8 cellular contexts compared by ENCODE assay signal in the genomic region with DNA sequence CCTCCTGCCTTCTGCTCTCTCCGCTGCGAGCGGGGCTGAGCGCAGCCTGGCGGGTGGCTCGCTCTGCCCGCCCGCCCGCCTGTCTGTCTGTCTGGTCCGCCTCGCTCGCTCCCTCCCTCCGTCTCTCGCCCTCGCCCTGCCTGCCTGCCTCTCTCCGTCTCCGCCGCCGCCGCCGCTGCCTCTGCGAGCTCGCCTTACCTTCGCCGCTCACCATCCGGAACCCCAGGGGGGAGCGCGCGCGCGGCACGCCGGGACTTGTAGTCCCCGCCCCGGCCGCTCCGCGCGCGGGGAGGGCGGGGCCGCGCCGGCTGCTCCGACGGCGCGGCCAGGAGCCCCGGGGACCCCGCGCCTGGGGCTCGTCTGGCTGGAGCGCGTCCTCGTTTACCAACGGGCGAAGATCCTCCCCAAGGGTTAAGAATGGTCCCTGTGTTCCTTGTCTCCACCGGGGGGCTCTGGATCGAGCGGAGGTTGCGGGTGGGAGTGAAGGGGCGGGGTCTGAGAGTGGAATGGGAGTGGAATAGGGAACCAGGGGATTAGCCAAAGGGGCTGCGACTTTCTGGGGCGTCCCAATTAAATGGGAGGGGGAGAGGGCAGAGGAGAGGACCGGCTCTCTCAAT. TPM values are rescaled to one million over a fixed set of nuclear protein-coding genes. Genes with fewer than 3 reads are reported as not detected.
DNase-seq lines count a peak whose midpoint lies in the region; ATAC-seq lines count a peak whose summit lies in the region.

A gene with protein sequence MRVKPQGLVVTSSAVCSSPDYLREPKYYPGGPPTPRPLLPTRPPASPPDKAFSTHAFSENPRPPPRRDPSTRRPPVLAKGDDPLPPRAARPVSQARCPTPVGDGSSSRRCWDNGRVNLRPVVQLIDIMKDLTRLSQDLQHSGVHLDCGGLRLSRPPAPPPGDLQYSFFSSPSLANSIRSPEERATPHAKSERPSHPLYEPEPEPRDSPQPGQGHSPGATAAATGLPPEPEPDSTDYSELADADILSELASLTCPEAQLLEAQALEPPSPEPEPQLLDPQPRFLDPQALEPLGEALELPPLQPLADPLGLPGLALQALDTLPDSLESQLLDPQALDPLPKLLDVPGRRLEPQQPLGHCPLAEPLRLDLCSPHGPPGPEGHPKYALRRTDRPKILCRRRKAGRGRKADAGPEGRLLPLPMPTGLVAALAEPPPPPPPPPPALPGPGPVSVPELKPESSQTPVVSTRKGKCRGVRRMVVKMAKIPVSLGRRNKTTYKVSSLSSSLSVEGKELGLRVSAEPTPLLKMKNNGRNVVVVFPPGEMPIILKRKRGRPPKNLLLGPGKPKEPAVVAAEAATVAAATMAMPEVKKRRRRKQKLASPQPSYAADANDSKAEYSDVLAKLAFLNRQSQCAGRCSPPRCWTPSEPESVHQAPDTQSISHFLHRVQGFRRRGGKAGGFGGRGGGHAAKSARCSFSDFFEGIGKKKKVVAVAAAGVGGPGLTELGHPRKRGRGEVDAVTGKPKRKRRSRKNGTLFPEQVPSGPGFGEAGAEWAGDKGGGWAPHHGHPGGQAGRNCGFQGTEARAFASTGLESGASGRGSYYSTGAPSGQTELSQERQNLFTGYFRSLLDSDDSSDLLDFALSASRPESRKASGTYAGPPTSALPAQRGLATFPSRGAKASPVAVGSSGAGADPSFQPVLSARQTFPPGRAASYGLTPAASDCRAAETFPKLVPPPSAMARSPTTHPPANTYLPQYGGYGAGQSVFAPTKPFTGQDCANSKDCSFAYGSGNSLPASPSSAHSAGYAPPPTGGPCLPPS (N-terminal part only) (minus strand): TSS at position 183 of the 617 bp plus-strand sequence. CDS start 52,029 bp downstream, outside the sequence.

- H3K4me3 Mint-ChIP-seq in effector memory CD8-positive, alpha-beta T cell: peak within 1 kb of the TSS; percentile 88 to 92

- H3K79me1 ChIP-seq in mesenchymal stem cell (replicated peaks; ENCODE audit: low read length, poor library complexity, severe bottlenecking): no peaks in the 10 kb centered on the region

- in situ Hi-C loops in ACHN (cut with HindIII; ENCODE audit: low pct_ligation_motif_present, low pct_unique_long_range_greater_than_20kb, low sequenced_read_pairs): no loop called here

- peak; percentile 55 for ATAC-seq in GM19025 (IDR thresholded peaks at IDR 0.05; ENCODE audit: low read depth, unreplicated experiment)
- peak; percentile 89 for ATAC-seq in effector memory CD8-positive, alpha-beta T cell (replicated peaks)

- H3K4me1 ChIP-seq in NT2/D1 (ENCODE audit: insufficient read depth, insufficient read length): peaks cover 54% of the 10 kb centered on the region
- H3K4me1 ChIP-seq in mesenchymal stem cell (ENCODE audit: control insufficient read depth, insufficient read depth, low read depth, low read length): peaks cover 46% of the 10 kb centered on the region

- H2BK5ac ChIP-seq in mesenchymal stem cell (ENCODE audit: low read depth, low read length, poor library complexity, severe bottlenecking): peak within 1 kb of the TSS; percentile 92

- H3K4ac ChIP-seq in mesenchymal stem cell (ENCODE audit: low read depth in 1 of 2, low read length in 2 of 2): peak within 1 kb of the TSS; percentile 79 to 97

- peak within 1 kb of the TSS; percentile 0 for H2AFZ ChIP-seq in mesenchymal stem cell (ENCODE audit: low read depth, low read length)

- peaks cover 17% of the 10 kb centered on the region for H3K36me3 Mint-ChIP-seq in effector memory CD8-positive, alpha-beta T cell (ENCODE audit: insufficient read depth)

- peak within 1 kb of the TSS; percentile 95 for H2BK15ac ChIP-seq in mesenchymal stem cell (ENCODE audit: low read depth, poor library complexity, severe bottlenecking)

- peak within 1 kb of the TSS; percentile 91 to 99 for H3K18ac ChIP-seq in mesenchymal stem cell (ENCODE audit: low read depth in 1 of 2, low read length in 2 of 2)

- peak within 1 kb of the TSS; percentile 14 to 82 for H2BK12ac ChIP-seq in mesenchymal stem cell (ENCODE audit: low read length in 2 of 2)

- H4K8ac ChIP-seq in mesenchymal stem cell (ENCODE audit: low read length): peak within 1 kb of the TSS; percentile 81

- WGBS in mesenchymal stem cell: under 1% methylated on average over 56 of the region's 65 CpGs

- peaks cover 27 to 34% of the 10 kb centered on the region in 2 donors for H3K4me1 Mint-ChIP-seq in effector memory CD8-positive, alpha-beta T cell (ENCODE audit: low read depth in 2 of 2)

- H3K27me3 ChIP-seq in NT2/D1 (ENCODE audit: insufficient read depth, insufficient read length) (peaks cover 6% of the 10 kb centered on the region), mesenchymal stem cell (ENCODE audit: control insufficient read depth in 1 of 2, insufficient read depth in 1 of 2, low read length in 2 of 2) (peaks cover 0 to under 1% of the 10 kb centered on the region in 2 experiments)

- no peaks in the 10 kb centered on the region for H3K9me3 Mint-ChIP-seq in effector memory CD8-positive, alpha-beta T cell

- peak within 1 kb of the TSS; percentile 81 for H3K4me3 ChIP-seq in NT2/D1 (ENCODE audit: insufficient read length, low read depth)
- H3K4me3 ChIP-seq in mesenchymal stem cell (ENCODE audit: insufficient read depth in 1 of 2, low read depth in 1 of 2, low read length in 2 of 2): peak within 1 kb of the TSS; percentile 81 to 87

- H4K91ac ChIP-seq in mesenchymal stem cell (ENCODE audit: low read length): peak within 1 kb of the TSS; percentile 82

- H3K27me3 Mint-ChIP-seq in effector memory CD8-positive, alpha-beta T cell: no peaks in the 10 kb centered on the region

- peak within 1 kb of the TSS; percentile 88 for H2BK120ac ChIP-seq in mesenchymal stem cell (ENCODE audit: low read depth, low read length)

- H3K9ac ChIP-seq in NT2/D1 (ENCODE audit: insufficient read length, low read depth): peak within 1 kb of the TSS; percentile 89
- H3K9ac ChIP-seq in mesenchymal stem cell (ENCODE audit: low read length): peak within 1 kb of the TSS; percentile 87

- H3K23ac ChIP-seq in mesenchymal stem cell (ENCODE audit: low read length in 2 of 2): peak within 1 kb of the TSS; percentile 51 to 94

- peak within 1 kb of the TSS; percentile 88 to 97 for H3K27ac Mint-ChIP-seq in effector memory CD8-positive, alpha-beta T cell

- peak within 1 kb of the TSS; percentile 64 for H3K4me2 ChIP-seq in mesenchymal stem cell (ENCODE audit: low read length, poor library complexity, severe bottlenecking)

- peak within 1 kb of the TSS; percentile 84 for H3K27ac ChIP-seq in mesenchymal stem cell (ENCODE audit: low read length, poor library complexity, severe bottlenecking)

- H3K9me3 ChIP-seq in NT2/D1 (ENCODE audit: insufficient read depth, low read length) (no peaks in the 10 kb centered on the region), mesenchymal stem cell (ENCODE audit: control insufficient read depth, low read length) (no peaks in the 10 kb centered on the region)

- no peak within 1 kb of the TSS for H2AK5ac ChIP-seq in mesenchymal stem cell (ENCODE audit: low read length, severe bottlenecking)

- peak; percentile 87 for DNase-seq in ACHN
- DNase-seq in HT-29 (ENCODE audit: low spot score): peak; percentile 89
- DNase-seq in NT2/D1 (ENCODE audit: low read depth, low spot score): peak; percentile 95
- DNase-seq in activated CD8-positive, alpha-beta memory T cell treated with anti-CD3 and anti-CD28 coated beads for 48 hours (ENCODE audit: low read depth in 2 of 3, low spot score in 2 of 3): peak; percentile 77 to 82 (median 79)
- DNase-seq in effector memory CD8-positive, alpha-beta T cell: peak; percentile 91 to 94 (median 92)
- DNase-seq in mesenchymal stem cell: peak; percentile 92
- peak; percentile 84 to 91 (median 85) for DNase-seq in stimulated activated CD4-positive, alpha-beta T cell treated with anti-CD3 and anti-CD28 coated beads, TNF-alpha, amount 100 ng/mL, for 48 hours (ENCODE audit: low read depth in 3 of 3)

- peaks cover 5% of the 10 kb centered on the region for H3K36me3 ChIP-seq in NT2/D1 (ENCODE audit: insufficient read depth, insufficient read length, low read length)
- no peaks in the 10 kb centered on the region for H3K36me3 ChIP-seq in mesenchymal stem cell (ENCODE audit: control insufficient read depth in 1 of 2, insufficient read depth in 2 of 2, low read depth in 1 of 2, low read length in 2 of 2)

- H3K14ac ChIP-seq in mesenchymal stem cell (ENCODE audit: low read length in 2 of 2): peak within 1 kb of the TSS; percentile 18 to 99

RNA-seq across cellular contexts. Expression of the gene that starts here (rescaled TPM):
- total RNA-seq in HT-29 (2014; rRNA removed; shearing (Covaris generic)): 12.2 and 20.4 TPM in 2 replicates
- 27.0 TPM for polyA plus RNA-seq in mesenchymal stem cell (2013, experiment 1 of 2)
- polyA plus RNA-seq in mesenchymal stem cell (2013, experiment 2 of 2): 24.1 TPM

Comparison
In these comparisons a context has a peak if more than half of its experiments do, and no peak if none do; other contexts are left out.
1. Peak in every context shown above with its lines: DNase-seq, ATAC-seq, H3K4me3 ChIP-seq and H3K27ac ChIP-seq.